Comparison of ENCODE assay signal across 12 cellular contexts in the genomic region with DNA sequence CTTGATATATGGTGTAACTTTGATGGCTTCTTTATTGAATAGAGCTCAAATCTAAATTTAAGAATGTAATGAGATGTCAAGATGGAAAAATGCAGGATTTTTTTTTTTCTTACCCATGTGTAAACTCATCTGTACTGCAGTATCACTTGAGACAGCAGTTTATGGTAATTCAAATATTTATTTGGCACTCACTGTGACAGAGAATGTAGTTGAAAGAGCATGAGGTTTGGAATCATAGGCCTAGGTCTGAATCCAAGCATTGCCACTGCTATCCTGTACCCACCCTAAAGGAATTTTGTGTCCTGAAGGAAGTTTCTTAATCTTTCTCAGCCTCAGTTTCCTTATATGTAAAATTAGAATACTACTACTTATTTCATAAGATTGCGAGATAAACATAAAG. TPM values are rescaled to one million over a fixed set of nuclear protein-coding genes. Genes with fewer than 3 reads are reported as not detected.
DNase-seq lines count a peak whose midpoint lies in the region; ATAC-seq and TF ChIP-seq lines count a peak whose summit lies in the region.
"Had no signal": no experiment of that assay in that cellular context is flagged by ENCODE, and none has a peak within 500 bp of the region (broad histone marks: within the 10 kb centered on the region; RNA-seq: fewer than 3 reads in every experiment).

No MANE protein-coding gene starts in this region.

- H3F3A ChIP-seq in Loucy (ENCODE audit: low read depth): no peaks in the 10 kb centered on the region
- H3F3A ChIP-seq in smooth muscle cell (ENCODE audit: low read depth): peaks cover 6% of the 10 kb centered on the region

- no peaks in the 10 kb centered on the region for H3K9me3 ChIP-seq in Loucy (ENCODE audit: insufficient read depth, low read depth, low read length)
- H3K9me3 ChIP-seq in prostate gland: no peaks in the 10 kb centered on the region
- H3K9me3 ChIP-seq in smooth muscle cell (replicated peaks; ENCODE audit: low read depth): no peaks in the 10 kb centered on the region

- no peak for ATAC-seq in GM19035 (IDR thresholded peaks at IDR 0.05; ENCODE audit: unreplicated experiment)
- ATAC-seq: sciatic nerve had no signal

- H3K4me3 Mint-ChIP-seq in brain: peak overlapping the region in 4 of 5 experiments; percentile 36 to 72 (median 57)
- H3K4me3 Mint-ChIP-seq in progenitor cell of endocrine pancreas (ENCODE audit: low read depth): no peak overlapping the region

- DNase-seq in NCI-H510A treated with DMSO at 0.1 percent for 48 hours (lab: John Stamatoyannopoulos, UW) (peak; percentile 31), NCI-H510A (lab: John Stamatoyannopoulos, UW) (no peak), prostate gland (ENCODE audit: low spot score) (peak; percentile 12), smooth muscle cell (lab: John Stamatoyannopoulos, UW; ENCODE audit: unreplicated experiment) (no peak), progenitor cell of endocrine pancreas (ENCODE audit: low spot score, unreplicated experiment) (no peak)
- DNase-seq: amniotic stem cell; KG1; stimulated activated CD8-positive, alpha-beta memory T cell treated with anti-CD3 and anti-CD28 coated beads, Interleukin-4, amount 100 ng/mL, for 48 hours had no signal

- no peaks in the 10 kb centered on the region for H3K27me3 ChIP-seq in Loucy (ENCODE audit: insufficient read depth, low read length, poor library complexity, severe bottlenecking)
- no peaks in the 10 kb centered on the region for H3K27me3 ChIP-seq in prostate gland (replicated peaks; ENCODE audit: insufficient read depth)
- no peaks in the 10 kb centered on the region for H3K27me3 ChIP-seq in smooth muscle cell (ENCODE audit: low read depth)

- TF ChIP-seq CTCF in Loucy (conservative IDR thresholded peaks at IDR 0.05; ENCODE audit: low read length) (no peak), brain (conservative IDR thresholded peaks at IDR 0.05) (no peak), prostate gland (IDR thresholded peaks at IDR 0.05) (no peak), smooth muscle cell (IDR thresholded peaks at IDR 0.05; ENCODE audit: borderline replicate concordance, insufficient read depth, poor library complexity, severe bottlenecking) (no peak), progenitor cell of endocrine pancreas (IDR thresholded peaks at IDR 0.05; ENCODE audit: unreplicated experiment) (no peak)

- H3K27ac Mint-ChIP-seq in brain (peak overlapping the region in 4 of 5 experiments; percentile 5 to 99 (median 55)), progenitor cell of endocrine pancreas (no peak overlapping the region)

- H3K4me3 ChIP-seq in Loucy (ENCODE audit: low read length, poor library complexity, severe bottlenecking) (peak overlapping the region; percentile 98), prostate gland (no peak overlapping the region), smooth muscle cell (no peak overlapping the region)

- H3K4me1 ChIP-seq in Loucy (ENCODE audit: insufficient read depth, low read length, poor library complexity, severe bottlenecking): peaks cover 48% of the 10 kb centered on the region
- peaks cover 6% of the 10 kb centered on the region for H3K4me1 ChIP-seq in prostate gland (replicated peaks)
- peaks cover 23% of the 10 kb centered on the region for H3K4me1 ChIP-seq in smooth muscle cell (ENCODE audit: low read depth)

- intact Hi-C loops in prostate gland (cut with DNase I): no loop called here

- peaks cover 17% of the 10 kb centered on the region for H3K36me3 Mint-ChIP-seq in brain
- peaks cover 5% of the 10 kb centered on the region for H3K36me3 Mint-ChIP-seq in progenitor cell of endocrine pancreas (ENCODE audit: insufficient read depth)

- peaks cover 14% of the 10 kb centered on the region for H3K27me3 Mint-ChIP-seq in brain
- H3K27me3 Mint-ChIP-seq in progenitor cell of endocrine pancreas: no peaks in the 10 kb centered on the region

- H3K36me3 ChIP-seq in Loucy (ENCODE audit: insufficient read depth, low read length) (no peaks in the 10 kb centered on the region), prostate gland (no peaks in the 10 kb centered on the region), smooth muscle cell (ENCODE audit: low read depth) (no peaks in the 10 kb centered on the region)

- peaks cover 0 to 6% (median 0%) of the 10 kb centered on the region in 5 experiments for H3K9me3 Mint-ChIP-seq in brain
- peaks cover 2% of the 10 kb centered on the region for H3K9me3 Mint-ChIP-seq in progenitor cell of endocrine pancreas (ENCODE audit: low read depth)

- H3K79me2 ChIP-seq in Loucy (ENCODE audit: insufficient read depth, low read length) (peaks cover 87% of the 10 kb centered on the region), smooth muscle cell (ENCODE audit: low read depth) (peaks cover 81% of the 10 kb centered on the region)

- H4K20me1 ChIP-seq in Loucy (ENCODE audit: insufficient read depth, low read length, poor library complexity, severe bottlenecking) (peaks cover 78% of the 10 kb centered on the region), smooth muscle cell (ENCODE audit: low read depth) (peaks cover 80% of the 10 kb centered on the region)

- H3K9ac ChIP-seq in Loucy (ENCODE audit: low read depth, low read length, poor library complexity, severe bottlenecking): peak overlapping the region; percentile 62
- H3K9ac ChIP-seq in smooth muscle cell (ENCODE audit: low read depth): no peak overlapping the region

- H3K4me2 ChIP-seq in Loucy (ENCODE audit: low read depth, low read length, poor library complexity, severe bottlenecking) (peak overlapping the region; percentile 93), smooth muscle cell (no peak overlapping the region)

- no peak for TF ChIP-seq POLR2A in prostate gland (IDR thresholded peaks at IDR 0.05)

- peak overlapping the region; percentile 18 to 97 for H3K27ac ChIP-seq in prostate gland
- no peak overlapping the region for H3K27ac ChIP-seq in smooth muscle cell (ENCODE audit: low read depth)

- H2AFZ ChIP-seq in Loucy (ENCODE audit: low read length) (no peak overlapping the region), smooth muscle cell (ENCODE audit: low read depth) (no peak overlapping the region)

- H3K9me2 ChIP-seq in Loucy (replicated peaks; ENCODE audit: low read depth, low read length): no peaks in the 10 kb centered on the region

- H3K4me1 Mint-ChIP-seq in brain: peaks cover 57% of the 10 kb centered on the region
- peaks cover 21% of the 10 kb centered on the region for H3K4me1 Mint-ChIP-seq in progenitor cell of endocrine pancreas (ENCODE audit: low read depth)

- 90% methylated on average over 1 of the region's 1 CpG for WGBS in prostate gland
- 100% methylated on average over 1 of the region's 1 CpG for WGBS in smooth muscle cell (ENCODE audit: low lambda C conversion rate)

RNA-seq across cellular contexts. Expression of a gene that starts 3.8 kb away (rescaled TPM):
- 16.0 TPM for polyA plus RNA-seq in brain (ENCODE audit: insufficient read depth, low read depth, low replicate concordance)
- 10 to 100 TPM; 44.0 to 47.1 TPM for total RNA-seq in prostate gland
- 41.1 and 67.6 TPM in 2 replicates for total RNA-seq in smooth muscle cell
- polyA plus RNA-seq in smooth muscle cell: 19.0 and 23.8 TPM in 2 replicates
- total RNA-seq in progenitor cell of endocrine pancreas: 103 and 111 TPM in 2 replicates

Comparison
In these comparisons a context has a peak if more than half of its experiments do, and no peak if none do; other contexts are left out.
1. DNase-seq: peak in NCI-H510A treated with DMSO at 0.1 percent for 48 hours (single experiment) and prostate gland (single experiment); none in NCI-H510A (single experiment), smooth muscle cell (single experiment) and progenitor cell of endocrine pancreas (single experiment).